In the genomic region with DNA sequence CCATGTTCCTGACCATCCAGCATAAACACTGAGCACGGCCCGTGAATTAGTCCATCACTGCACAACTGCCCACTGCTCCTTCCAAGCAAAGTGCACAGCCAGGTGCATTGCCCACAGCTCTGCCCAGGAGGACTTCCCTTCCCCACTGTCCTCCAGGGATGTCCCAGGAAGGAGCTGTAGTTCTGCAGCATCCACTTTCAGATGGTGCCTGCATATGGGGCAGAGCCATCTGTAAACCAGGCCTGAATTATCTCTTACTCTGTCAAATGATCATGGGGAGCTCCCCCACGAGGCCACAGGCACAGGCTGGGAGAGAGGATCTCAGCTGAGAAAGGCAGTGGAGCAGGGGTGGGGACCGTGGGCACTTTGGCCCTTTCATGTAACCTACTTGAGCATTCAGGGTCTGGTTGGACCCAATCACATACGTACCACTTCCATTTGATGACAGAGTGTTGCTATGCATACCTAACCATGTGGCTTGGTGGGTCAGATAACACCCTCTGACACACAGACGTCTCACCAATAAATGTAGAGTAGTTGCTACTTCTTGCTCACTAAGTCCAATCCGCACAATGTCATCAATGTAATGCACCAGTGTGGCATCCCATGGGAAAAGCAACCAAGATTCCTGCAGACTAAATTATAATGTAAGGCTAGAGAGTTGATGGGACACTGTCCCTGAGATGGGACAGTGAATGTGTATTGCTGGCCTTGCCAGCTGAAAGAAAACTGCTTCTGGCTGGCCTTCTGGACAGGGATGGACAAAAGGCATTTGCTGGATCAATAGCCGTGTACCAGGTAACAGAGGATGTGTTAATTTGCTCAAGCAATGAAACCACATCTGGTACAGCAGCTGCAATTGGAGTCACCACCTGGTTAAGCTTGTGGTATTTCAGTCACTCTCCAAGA, we compare ENCODE assay signal across 29 cellular contexts.
"Had no signal": no experiment of that assay in that cellular context is flagged by ENCODE, and none has a peak within 500 bp of the region (broad histone marks: within the 10 kb centered on the region; RNA-seq: fewer than 3 reads in every experiment).

No MANE protein-coding gene starts in this region.

- H3K9me3 Mint-ChIP-seq: activated B cell treated with CpG ODN at 0.5 μM for 24 hours; activated CD4-positive, alpha-beta memory T cell treated with anti-CD3 and anti-CD28 coated beads for 36 hours; activated naive CD4-positive, alpha-beta T cell treated with anti-CD3 and anti-CD28 coated beads for 36 hours; activated naive CD4-positive, alpha-beta T cell treated with anti-CD3 and anti-CD28 coated beads, Interleukin-2, amount 50 U/mL, for 72 hours; activated naive CD8-positive, alpha-beta T cell treated with anti-CD3 and anti-CD28 coated beads, Interleukin-2, amount 10 ng/mL, durations not matched to agents 7 days and 5 days; activated T-cell treated with anti-CD3 and anti-CD28 coated beads, Interleukin-2, amount 50 U/mL, for 4 hours; activated T-helper 17 cell treated with anti-CD3 and anti-CD28 coated beads, Interleukin-2, amount 50 U/mL, for 72 hours; central memory CD8-positive, alpha-beta T cell; dendritic cell treated with granulocyte-macrophage colony-stimulating factor and Interleukin-4, amounts not matched to agents 40 ng/mL and 50 ng/mL, for 4 days; effector memory CD8-positive, alpha-beta T cell; T-helper 2 cell treated with Interferon-gamma antibody and Interleukin-4, amounts not matched to agents 5 μg/mL and 100 μg/mL, for 36 hours had no signal

- H3K4me1 Mint-ChIP-seq: activated naive CD8-positive, alpha-beta T cell treated with anti-CD3 and anti-CD28 coated beads, Interleukin-2, amount 10 ng/mL, durations not matched to agents 7 days and 5 days; activated T-helper 17 cell treated with anti-CD3 and anti-CD28 coated beads, Interleukin-2, amount 50 U/mL, for 72 hours had no signal

- H3K9me3 ChIP-seq: ascending aorta, breast epithelium had no signal

- H3K36me3 Mint-ChIP-seq: activated CD4-positive, alpha-beta memory T cell treated with anti-CD3 and anti-CD28 coated beads for 36 hours; activated naive CD4-positive, alpha-beta T cell treated with anti-CD3 and anti-CD28 coated beads, Interleukin-2, amount 50 U/mL, for 72 hours; activated naive CD8-positive, alpha-beta T cell treated with anti-CD3 and anti-CD28 coated beads, Interleukin-2, amount 10 ng/mL, durations not matched to agents 7 days and 5 days; brain had no signal

- H3K4me3 Mint-ChIP-seq: activated B cell treated with CpG ODN at 0.5 μM for 24 hours; activated CD4-positive, alpha-beta memory T cell treated with anti-CD3 and anti-CD28 coated beads for 36 hours; activated CD8-positive, alpha-beta T cell treated with anti-CD3 and anti-CD28 coated beads, Interleukin-2, amount 10 ng/mL, durations not matched to agents 7 days and 5 days; activated naive CD4-positive, alpha-beta T cell treated with anti-CD3 and anti-CD28 coated beads for 36 hours; activated naive CD8-positive, alpha-beta T cell treated with anti-CD3 and anti-CD28 coated beads, Interleukin-2, amount 10 ng/mL, durations not matched to agents 7 days and 5 days; activated T-cell treated with anti-CD3 and anti-CD28 coated beads, Interleukin-2, amount 50 U/mL, for 4 hours; activated T-helper 17 cell treated with anti-CD3 and anti-CD28 coated beads, Interleukin-2, amount 50 U/mL, for 72 hours; brain; central memory CD8-positive, alpha-beta T cell; dendritic cell treated with granulocyte-macrophage colony-stimulating factor and Interleukin-4, amounts not matched to agents 40 ng/mL and 50 ng/mL, for 4 days; effector memory CD8-positive, alpha-beta T cell; T-helper 17 cell; T-helper 2 cell treated with Interferon-gamma antibody and Interleukin-4, amounts not matched to agents 5 μg/mL and 100 μg/mL, for 36 hours had no signal

- DNase-seq: activated B cell treated with CpG ODN at 0.5 μM for 24 hours; activated CD4-positive, alpha-beta memory T cell treated with anti-CD3 and anti-CD28 coated beads for 36 hours; activated CD4-positive, alpha-beta T cell treated with anti-CD3 and anti-CD28 coated beads for 48 hours; activated CD8-positive, alpha-beta T cell treated with anti-CD3 and anti-CD28 coated beads, Interleukin-2, amount 10 ng/mL, durations not matched to agents 7 days and 5 days; activated effector memory CD4-positive, alpha-beta T cell treated with Interleukin-2 at 50 U/mL for 16 hours; activated gamma-delta T cell treated with Interleukin-2 at 50 U/mL for 16 hours; activated naive CD4-positive, alpha-beta T cell treated with anti-CD3 and anti-CD28 coated beads for 36 hours; activated naive CD8-positive, alpha-beta T cell treated with anti-CD3 and anti-CD28 coated beads, Interleukin-2, amount 10 ng/mL, durations not matched to agents 7 days and 5 days; activated T-cell treated with anti-CD3 and anti-CD28 coated beads, Interleukin-2, amount 50 U/mL, for 4 hours; effector CD4-positive, alpha-beta T cell; effector memory CD8-positive, alpha-beta T cell; foreskin fibroblast; head of caudate nucleus; T-helper 1 cell; T-helper 17 cell; T1000; WERI-Rb-1 had no signal

- ATAC-seq: activated CD4-positive, CD25-positive, alpha-beta regulatory T cell treated with anti-CD3 and anti-CD28 coated beads, Interleukin-2, amount 50 U/mL, for 24 hours; activated CD8-positive, alpha-beta T cell treated with anti-CD3 and anti-CD28 coated beads, Interleukin-2, amount 10 ng/mL, durations not matched to agents 7 days and 5 days; activated naive CD4-positive, alpha-beta T cell treated with anti-CD3 and anti-CD28 coated beads, Interleukin-2, amount 50 U/mL, for 72 hours; activated T-cell treated with anti-CD3 and anti-CD28 coated beads, Interleukin-2, amount 50 U/mL, for 4 hours; activated T-helper 17 cell treated with anti-CD3 and anti-CD28 coated beads, Interleukin-2, amount 50 U/mL, for 72 hours; effector memory CD8-positive, alpha-beta T cell; T-helper 17 cell had no signal

- H3K36me3 ChIP-seq: ascending aorta, breast epithelium, cardiac muscle cell, WERI-Rb-1 had no signal

- H3K27ac ChIP-seq: ascending aorta, breast epithelium, cardiac muscle cell, coronary artery, epithelial cell of prostate, WERI-Rb-1 had no signal

- H3K4me3 ChIP-seq: ascending aorta, breast epithelium, cardiac muscle cell, coronary artery had no signal

- H3K27ac Mint-ChIP-seq: activated B cell treated with CpG ODN at 0.5 μM for 24 hours; activated CD4-positive, alpha-beta memory T cell treated with anti-CD3 and anti-CD28 coated beads for 36 hours; activated CD8-positive, alpha-beta T cell treated with anti-CD3 and anti-CD28 coated beads, Interleukin-2, amount 10 ng/mL, durations not matched to agents 7 days and 5 days; activated naive CD4-positive, alpha-beta T cell treated with anti-CD3 and anti-CD28 coated beads for 36 hours; activated naive CD4-positive, alpha-beta T cell treated with anti-CD3 and anti-CD28 coated beads, Interleukin-2, amount 50 U/mL, for 72 hours; activated naive CD8-positive, alpha-beta T cell treated with anti-CD3 and anti-CD28 coated beads, Interleukin-2, amount 10 ng/mL, durations not matched to agents 7 days and 5 days; activated T-helper 17 cell treated with anti-CD3 and anti-CD28 coated beads, Interleukin-2, amount 50 U/mL, for 72 hours; brain; dendritic cell treated with granulocyte-macrophage colony-stimulating factor and Interleukin-4, amounts not matched to agents 40 ng/mL and 50 ng/mL, for 4 days; effector memory CD8-positive, alpha-beta T cell; T-helper 17 cell; T-helper 2 cell treated with Interferon-gamma antibody and Interleukin-4, amounts not matched to agents 5 μg/mL and 100 μg/mL, for 36 hours had no signal
